Comparison of ENCODE assay signal across 1 cellular context in genomic region chr1:45521413-45522323, GRCh38.
TF ChIP-seq lines count a peak whose summit lies in the region.

PRDX1 (minus strand) TSS chr1:45521884; CDS start chr1:45519043, 2,841 bp downstream.

TF ChIP-seq in HEK293, 187 proteins besides CTCF, POLR2A, EP300 and RAD21 (continued from another document):
- TF ChIP-seq ZNF148 (tag by site-specific recombination; IDR thresholded peaks at IDR 0.05; ENCODE audit: borderline replicate concordance) (0 out of 2 replicates have a peak, but pooled peaks have one; percentile 46), ZNF433 (tag by site-specific recombination; IDR thresholded peaks at IDR 0.05; ENCODE audit: low read depth) (no peak), ZNF792 (tag by site-specific recombination; IDR thresholded peaks at IDR 0.05) (no peak), ZNF404 (tag by site-specific recombination; IDR thresholded peaks at IDR 0.05) (no peak), ZSCAN16 (tag by site-specific recombination; IDR thresholded peaks at IDR 0.05) (no peak), INSM2 (tag by site-specific recombination; IDR thresholded peaks at IDR 0.05) (peak; percentile 84), ZNF214 (tag by site-specific recombination; IDR thresholded peaks at IDR 0.05; ENCODE audit: borderline replicate concordance) (no peak), ZBTB6 (tag by site-specific recombination; IDR thresholded peaks at IDR 0.05) (peak; percentile 43; the same call in 1 of the 2 replicates), PBX3 (CRISPR knock-in tag; IDR thresholded peaks at IDR 0.05) (0 out of 2 replicates have a peak, but pooled peaks have one; percentile 15), ZNF777 (tag by site-specific recombination; IDR thresholded peaks at IDR 0.05; ENCODE audit: borderline replicate concordance) (peak; percentile 58; the same call in 1 of the 2 replicates), ZBTB10 (tag by site-specific recombination; IDR thresholded peaks at IDR 0.05) (peak; percentile 99), ZNF639 (tag by site-specific recombination; IDR thresholded peaks at IDR 0.05) (peak; percentile 76), ELK4 (IDR thresholded peaks at IDR 0.05; ENCODE audit: borderline replicate concordance, low read depth, low read length) (no peak), ZNF19 (tag by site-specific recombination; IDR thresholded peaks at IDR 0.05; ENCODE audit: low read depth) (no peak), ZNF610 (tag by site-specific recombination; IDR thresholded peaks at IDR 0.05; ENCODE audit: borderline replicate concordance) (peak; percentile 80; the same call in 1 of the 2 replicates), ZNF391 (tag by site-specific recombination; IDR thresholded peaks at IDR 0.05; ENCODE audit: borderline replicate concordance, low read depth) (peak; percentile 99)
